22 cellular contexts compared by ENCODE assay signal in the genomic region with DNA sequence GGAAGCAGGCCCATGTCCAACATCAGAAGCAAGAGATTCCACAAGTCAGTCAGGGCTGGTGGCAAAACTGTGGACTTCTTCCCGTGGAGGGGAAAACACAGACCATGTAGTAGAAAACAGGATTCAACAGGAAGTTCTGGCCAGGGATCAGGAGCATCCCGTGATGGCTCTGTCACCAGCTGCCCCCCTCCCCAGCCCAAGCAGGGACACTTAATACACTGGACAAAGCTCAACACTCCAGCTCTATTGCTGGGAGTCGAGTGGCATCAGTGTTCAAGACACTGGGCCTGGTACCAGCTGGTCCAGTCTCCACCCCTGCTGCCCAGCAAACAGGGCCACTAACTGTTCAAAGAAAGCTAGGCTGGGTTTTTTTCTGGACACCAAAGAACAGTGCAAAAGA. TPM values are rescaled to one million over a fixed set of nuclear protein-coding genes. Genes with fewer than 3 reads are reported as not detected.
DNase-seq lines count a peak whose midpoint lies in the region; ATAC-seq and TF ChIP-seq lines count a peak whose summit lies in the region.
"Had no signal": no experiment of that assay in that cellular context is flagged by ENCODE, and none has a peak within 500 bp of the region (broad histone marks: within the 10 kb centered on the region; RNA-seq: fewer than 3 reads in every experiment).

No MANE protein-coding gene starts in this region.

- no peak overlapping the region for H2AFZ ChIP-seq in osteoblast (ENCODE audit: low read length)

- H3K36me3 Mint-ChIP-seq in immature natural killer cell = no peaks in the 10 kb centered on the region

- no peak for TF ChIP-seq CTCF in heart right ventricle (IDR thresholded peaks at IDR 0.05)
- TF ChIP-seq CTCF in osteoblast (IDR thresholded peaks at IDR 0.05; ENCODE audit: extremely low read depth, low read depth, low read length) = no peak

- H3K27ac Mint-ChIP-seq in immature natural killer cell = no peak overlapping the region

- H3K9me3 Mint-ChIP-seq in immature natural killer cell = no peaks in the 10 kb centered on the region

- H3K9me3 ChIP-seq in right cardiac atrium (ENCODE audit: control insufficient read depth, low read length) = no peaks in the 10 kb centered on the region
- no peaks in the 10 kb centered on the region for H3K9me3 ChIP-seq in heart right ventricle
- H3K9me3 ChIP-seq in osteoblast (ENCODE audit: low read depth, low read length) = no peaks in the 10 kb centered on the region
- H3K9me3 ChIP-seq: esophagus muscularis mucosa, tibial artery had no signal

- peak overlapping the region; percentile 3 for H3K27ac ChIP-seq in right cardiac atrium (ENCODE audit: low read length)
- H3K27ac ChIP-seq in heart right ventricle = no peak overlapping the region
- no peak overlapping the region for H3K27ac ChIP-seq in osteoblast (ENCODE audit: low read depth, low read length)
- H3K27ac ChIP-seq: brain microvascular endothelial cell, esophagus muscularis mucosa, skin epidermis, tibial artery had no signal

- H3K4me2 ChIP-seq in osteoblast (ENCODE audit: insufficient read depth, low read length) = no peak overlapping the region

- no peaks in the 10 kb centered on the region for H3K79me2 ChIP-seq in osteoblast (ENCODE audit: insufficient read depth, low read length)

- H3K4me3 ChIP-seq in right cardiac atrium (ENCODE audit: low read length) (no peak overlapping the region), heart right ventricle (no peak overlapping the region), osteoblast (ENCODE audit: insufficient read depth, low read length) (no peak overlapping the region)
- H3K4me3 ChIP-seq: esophagus muscularis mucosa, skin epidermis, tibial artery had no signal

- H3K4me3 Mint-ChIP-seq in immature natural killer cell = no peak overlapping the region
- H3K4me3 Mint-ChIP-seq: CD14-positive monocyte had no signal

- H3K36me3 ChIP-seq in heart right ventricle (no peaks in the 10 kb centered on the region), osteoblast (ENCODE audit: insufficient read depth, low read length) (no peaks in the 10 kb centered on the region)
- H3K36me3 ChIP-seq: brain microvascular endothelial cell, esophagus muscularis mucosa, tibial artery had no signal

- intact Hi-C loops in right cardiac atrium (cut with DNase I) = no loop called here
- intact Hi-C loops in heart right ventricle (cut with DNase I) = loop anchor here in 2 of 10 donors (5.0 to 10.0 kb wide), 2 partner anchors 241 to 298 kb away; no protein-coding TSS in a partner anchor

- H3K27me3 ChIP-seq in right cardiac atrium (ENCODE audit: control insufficient read depth, insufficient read depth) (no peaks in the 10 kb centered on the region), heart right ventricle (peaks cover 0 to 25% (median 0%) of the 10 kb centered on the region in 7 donors), osteoblast (ENCODE audit: insufficient read depth, low read length) (peaks cover 3% of the 10 kb centered on the region)
- H3K27me3 ChIP-seq: brain microvascular endothelial cell, esophagus muscularis mucosa, tibial artery had no signal

- peak in 1 of 3 donors; percentile 64 for DNase-seq in right cardiac atrium
- DNase-seq in heart right ventricle = no peak
- DNase-seq in hypothalamus (lab: John Stamatoyannopoulos, UW) = peak in 40 of 51 donors; percentile 20 to 92 (median 77)
- DNase-seq in osteoblast (ENCODE audit: insufficient read length, low spot score, missing footprints) = peak; percentile 53
- no peak for DNase-seq in activated T-cell treated with anti-CD3 and anti-CD28 coated beads for 4 hours
- DNase-seq in NCI-H2171 (lab: John Stamatoyannopoulos, UW) = no peak
- DNase-seq in mesenteric fat pad (ENCODE audit: low spot score) = no peak
- DNase-seq in immature natural killer cell = no peak
- DNase-seq: activated CD4-positive, alpha-beta T cell treated with anti-CD3 and anti-CD28 coated beads, Interleukin-2, amount 50 U/mL, for 1 hour; activated naive CD4-positive, alpha-beta T cell treated with anti-CD3 and anti-CD28 coated beads, Interleukin-2, amount 50 U/mL, for 16 hours; activated T-cell treated with anti-CD3 and anti-CD28 coated beads, Interleukin-2, amount 50 U/mL, for 1 hour; brain microvascular endothelial cell; dermis blood vessel endothelial cell; GOT3; KG1; NCI-H1105 treated with DMSO at 0.1 percent for 48 hours; stimulated activated CD4-positive, alpha-beta T cell treated with anti-CD3 and anti-CD28 coated beads, Interleukin-4, amount 100 ng/mL, for 4 hours; stimulated activated CD8-positive, alpha-beta memory T cell treated with anti-CD3 and anti-CD28 coated beads, Interleukin-4, amount 100 ng/mL, for 48 hours; tibial artery had no signal

- ATAC-seq in right cardiac atrium = peak in 1 of 2 donors; percentile 18
- ATAC-seq in heart right ventricle = no peak

- no peaks in the 10 kb centered on the region for H4K20me1 ChIP-seq in osteoblast (ENCODE audit: insufficient read depth, low read length)

- peaks cover 6 to 11% (median 11%) of the 10 kb centered on the region in 3 donors for H3K27me3 Mint-ChIP-seq in immature natural killer cell (ENCODE audit: low read depth in 3 of 3)

- 38% methylated on average over 3 of the region's 3 CpGs for WGBS in right cardiac atrium
- WGBS in heart right ventricle, 2 donors = 58 to 59% methylated on average over 3 of the region's 3 CpGs

- H3K4me1 Mint-ChIP-seq in immature natural killer cell = peaks cover 27 to 28% of the 10 kb centered on the region in 2 donors

- peaks cover 3% of the 10 kb centered on the region for H3K4me1 ChIP-seq in right cardiac atrium (ENCODE audit: control insufficient read depth, insufficient read depth, low read length)
- H3K4me1 ChIP-seq in heart right ventricle = peaks cover 6 to 46% (median 18%) of the 10 kb centered on the region in 9 donors
- H3K4me1 ChIP-seq in osteoblast (ENCODE audit: insufficient read depth, low read length) = peaks cover 11% of the 10 kb centered on the region

RNA-seq across cellular contexts. Expression of a gene that starts 3.7 kb away (rescaled TPM):
- total RNA-seq in right cardiac atrium (1 to 10 TPM; 1.5 to 3.6 (median 2.6) TPM), heart right ventricle (1 to 10 TPM; 1.4 to 7.9 (median 2.2) TPM), osteoblast (1.1 and 1.5 TPM in 2 replicates), mesenteric fat pad (2.0 TPM)
- polyA plus RNA-seq in right cardiac atrium (1.5 TPM), heart right ventricle (1 to 10 TPM; 1.8 to 4.5 TPM), immature natural killer cell (not detected)

RNA-seq across cellular contexts. Expression of a gene that starts 44.8 kb away (rescaled TPM):
- 10 to 100 TPM; 39.7 to 45.0 (median 43.2) TPM for total RNA-seq in right cardiac atrium
- 6.3 TPM for polyA plus RNA-seq in right cardiac atrium
- 10 to 100 TPM; 34.2 to 45.6 (median 40.2) TPM for total RNA-seq in heart right ventricle
- polyA plus RNA-seq in heart right ventricle = 1 to 10 TPM; 4.7 to 5.9 TPM
- total RNA-seq in osteoblast = 27.1 and 30.4 TPM in 2 replicates
- 70.2 TPM for total RNA-seq in mesenteric fat pad
- polyA plus RNA-seq in immature natural killer cell = 1 to 10 TPM; 2.8 to 5.7 (median 3.0) TPM

Comparison
In these comparisons a context has a peak if more than half of its experiments do, and no peak if none do; other contexts are left out.
1. DNase-seq: peak in hypothalamus (40 of 51) and osteoblast (single experiment); none in heart right ventricle (0 of 2), activated T-cell treated with anti-CD3 and anti-CD28 coated beads for 4 hours (single experiment), NCI-H2171 (single experiment), mesenteric fat pad (single experiment) and immature natural killer cell (0 of 3).